Comparison of ENCODE assay signal across 20 cellular contexts in the genomic region with DNA sequence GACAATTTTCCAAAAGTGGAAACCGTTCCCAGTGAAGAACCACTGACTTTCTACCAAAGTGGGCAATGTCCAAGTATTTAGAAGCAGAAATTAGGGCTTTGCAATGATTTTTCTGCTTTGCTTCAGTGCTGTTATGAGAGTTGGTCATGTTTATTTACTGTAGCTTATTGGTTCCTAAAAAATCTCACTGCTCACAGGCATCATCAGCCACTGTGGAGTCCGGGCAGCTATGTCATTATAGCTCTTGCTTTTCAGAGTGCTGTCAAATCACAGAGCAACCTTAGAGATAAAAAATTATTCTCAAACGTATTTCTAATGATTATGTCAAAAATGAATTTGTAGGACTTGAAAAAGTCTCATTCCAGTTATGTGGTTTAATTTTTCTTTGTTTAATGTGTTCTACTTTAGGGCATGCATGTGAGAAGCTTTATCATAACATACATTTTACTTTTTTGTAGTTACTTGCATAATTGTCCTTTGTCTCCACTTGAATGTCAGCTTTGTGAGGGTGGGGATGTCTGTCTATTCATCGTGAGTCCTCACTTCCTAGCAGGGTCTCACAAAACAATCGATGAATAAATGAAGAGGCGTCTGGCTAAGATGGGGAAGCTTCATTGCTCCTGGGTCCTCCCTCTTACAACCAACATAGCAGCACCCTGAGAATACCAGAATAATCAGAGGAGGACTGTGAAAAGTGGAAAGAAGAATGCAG.
"Had no signal": no experiment of that assay in that cellular context is flagged by ENCODE, and none has a peak within 500 bp of the region (broad histone marks: within the 10 kb centered on the region; RNA-seq: fewer than 3 reads in every experiment).

No MANE protein-coding gene starts in this region.

- H3K36me3 Mint-ChIP-seq: immature natural killer cell; naive thymus-derived CD8-positive, alpha-beta T cell had no signal

- H3K27ac ChIP-seq: brain microvascular endothelial cell, neutrophil, parathyroid adenoma, uterus had no signal

- FAIRE-seq: endothelial cell of umbilical vein had no signal

- H3K4me1 ChIP-seq: parathyroid adenoma, transverse colon, uterus had no signal

- H3K27me3 ChIP-seq: brain microvascular endothelial cell, esophagus squamous epithelium, neutrophil, transverse colon, uterus had no signal

- H3K36me3 ChIP-seq: brain microvascular endothelial cell, neutrophil, transverse colon, uterus had no signal

- H3K9me3 Mint-ChIP-seq: activated CD4-positive, alpha-beta T cell treated with anti-CD3 and anti-CD28 coated beads, Interleukin-2, amount 10 ng/mL, durations not matched to agents 7 days and 5 days; activated naive CD4-positive, alpha-beta T cell treated with anti-CD3 and anti-CD28 coated beads for 36 hours; activated T-cell treated with anti-CD3 and anti-CD28 coated beads, Interleukin-2, amount 50 U/mL, for 24 hours; immature natural killer cell; naive thymus-derived CD8-positive, alpha-beta T cell; stimulated activated naive CD8-positive, alpha-beta T cell treated with anti-CD3 and anti-CD28 coated beads, Interleukin-15, Interleukin-2, amounts not matched to agents 100 ng/mL and 50 ng/mL, for 24 hours had no signal

- ATAC-seq: activated CD8-positive, alpha-beta T cell treated with anti-CD3 and anti-CD28 coated beads, Interleukin-2, amount 10 ng/mL, durations not matched to agents 7 days and 5 days; naive thymus-derived CD8-positive, alpha-beta T cell had no signal

- DNase-seq: activated CD4-positive, alpha-beta T cell treated with anti-CD3 and anti-CD28 coated beads, Interleukin-2, amount 10 ng/mL, durations not matched to agents 7 days and 5 days; activated CD4-positive, CD25-positive, alpha-beta regulatory T cell; activated CD8-positive, alpha-beta T cell treated with anti-CD3 and anti-CD28 coated beads, Interleukin-2, amount 10 ng/mL, durations not matched to agents 7 days and 5 days; activated naive CD4-positive, alpha-beta T cell treated with anti-CD3 and anti-CD28 coated beads for 36 hours; activated T-cell treated with anti-CD3 and anti-CD28 coated beads, Interleukin-2, amount 50 U/mL, for 24 hours; cortex of kidney; effector CD8-positive, alpha-beta T cell; esophagus squamous epithelium; immature natural killer cell; naive thymus-derived CD8-positive, alpha-beta T cell; T-helper 1 cell; T-helper 9 cell; transverse colon had no signal

- H3K4me3 ChIP-seq: esophagus squamous epithelium, skin epidermis, transverse colon, uterus had no signal

- H3K4me1 Mint-ChIP-seq: activated CD4-positive, alpha-beta T cell treated with anti-CD3 and anti-CD28 coated beads, Interleukin-2, amount 10 ng/mL, durations not matched to agents 7 days and 5 days; immature natural killer cell; naive thymus-derived CD8-positive, alpha-beta T cell had no signal

- H3K9me3 ChIP-seq: esophagus squamous epithelium, neutrophil, transverse colon, uterus had no signal

- H3K9ac ChIP-seq: parathyroid adenoma had no signal

- H3K4me3 Mint-ChIP-seq: activated CD4-positive, alpha-beta T cell treated with anti-CD3 and anti-CD28 coated beads, Interleukin-2, amount 10 ng/mL, durations not matched to agents 7 days and 5 days; activated CD8-positive, alpha-beta T cell treated with anti-CD3 and anti-CD28 coated beads, Interleukin-2, amount 10 ng/mL, durations not matched to agents 7 days and 5 days; activated naive CD4-positive, alpha-beta T cell treated with anti-CD3 and anti-CD28 coated beads for 36 hours; activated T-cell treated with anti-CD3 and anti-CD28 coated beads, Interleukin-2, amount 50 U/mL, for 24 hours; immature natural killer cell; naive thymus-derived CD8-positive, alpha-beta T cell; stimulated activated naive CD8-positive, alpha-beta T cell treated with anti-CD3 and anti-CD28 coated beads, Interleukin-15, Interleukin-2, amounts not matched to agents 100 ng/mL and 50 ng/mL, for 24 hours had no signal

- H3K27ac Mint-ChIP-seq: activated CD4-positive, alpha-beta T cell treated with anti-CD3 and anti-CD28 coated beads, Interleukin-2, amount 10 ng/mL, durations not matched to agents 7 days and 5 days; activated CD8-positive, alpha-beta T cell treated with anti-CD3 and anti-CD28 coated beads, Interleukin-2, amount 10 ng/mL, durations not matched to agents 7 days and 5 days; activated naive CD4-positive, alpha-beta T cell treated with anti-CD3 and anti-CD28 coated beads for 36 hours; activated T-cell treated with anti-CD3 and anti-CD28 coated beads, Interleukin-2, amount 50 U/mL, for 24 hours; immature natural killer cell; naive thymus-derived CD8-positive, alpha-beta T cell; stimulated activated naive CD8-positive, alpha-beta T cell treated with anti-CD3 and anti-CD28 coated beads, Interleukin-15, Interleukin-2, amounts not matched to agents 100 ng/mL and 50 ng/mL, for 24 hours had no signal

- H2AFZ ChIP-seq: parathyroid adenoma had no signal

- H3K79me2 ChIP-seq: parathyroid adenoma had no signal
